In genomic region chr6:86215323-86215722, GRCh38 we compare ENCODE assay signal across 1 cellular context.
TF ChIP-seq lines count a peak whose summit lies in the region.

No MANE protein-coding gene starts in this region.

TF ChIP-seq in SK-N-SH, 30 proteins besides CTCF, POLR2A, EP300 and RAD21 (continued from another document):
- TF ChIP-seq, protein P1, sequence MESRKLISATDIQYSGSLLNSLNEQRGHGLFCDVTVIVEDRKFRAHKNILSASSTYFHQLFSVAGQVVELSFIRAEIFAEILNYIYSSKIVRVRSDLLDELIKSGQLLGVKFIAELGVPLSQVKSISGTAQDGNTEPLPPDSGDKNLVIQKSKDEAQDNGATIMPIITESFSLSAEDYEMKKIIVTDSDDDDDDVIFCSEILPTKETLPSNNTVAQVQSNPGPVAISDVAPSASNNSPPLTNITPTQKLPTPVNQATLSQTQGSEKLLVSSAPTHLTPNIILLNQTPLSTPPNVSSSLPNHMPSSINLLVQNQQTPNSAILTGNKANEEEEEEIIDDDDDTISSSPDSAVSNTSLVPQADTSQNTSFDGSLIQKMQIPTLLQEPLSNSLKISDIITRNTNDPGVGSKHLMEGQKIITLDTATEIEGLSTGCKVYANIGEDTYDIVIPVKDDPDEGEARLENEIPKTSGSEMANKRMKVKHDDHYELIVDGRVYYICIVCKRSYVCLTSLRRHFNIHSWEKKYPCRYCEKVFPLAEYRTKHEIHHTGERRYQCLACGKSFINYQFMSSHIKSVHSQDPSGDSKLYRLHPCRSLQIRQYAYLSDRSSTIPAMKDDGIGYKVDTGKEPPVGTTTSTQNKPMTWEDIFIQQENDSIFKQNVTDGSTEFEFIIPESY (IDR thresholded peaks at IDR 0.05; ENCODE audit: borderline replicate concordance, low read depth) = no peak
- TF ChIP-seq TCF12 (IDR thresholded peaks at IDR 0.05) (peak; percentile 64), YY1 (IDR thresholded peaks at IDR 0.05; ENCODE audit: low read depth) (no peak), NRF1 (IDR thresholded peaks at IDR 0.05; ENCODE audit: low read depth, low read length) (no peak), GATA2 (CRISPR knock-in tag; IDR thresholded peaks at IDR 0.05) (peak; percentile 97), RCOR1 (IDR thresholded peaks at IDR 0.05; ENCODE audit: low read length) (peak; percentile 96), TEAD4 (IDR thresholded peaks at IDR 0.05; ENCODE audit: borderline replicate concordance, insufficient read depth) (peak; percentile 64; the same call in 1 of the 2 replicates), FOXM1 (IDR thresholded peaks at IDR 0.05; ENCODE audit: low read depth) (no peak)
- TF ChIP-seq, protein P2, sequence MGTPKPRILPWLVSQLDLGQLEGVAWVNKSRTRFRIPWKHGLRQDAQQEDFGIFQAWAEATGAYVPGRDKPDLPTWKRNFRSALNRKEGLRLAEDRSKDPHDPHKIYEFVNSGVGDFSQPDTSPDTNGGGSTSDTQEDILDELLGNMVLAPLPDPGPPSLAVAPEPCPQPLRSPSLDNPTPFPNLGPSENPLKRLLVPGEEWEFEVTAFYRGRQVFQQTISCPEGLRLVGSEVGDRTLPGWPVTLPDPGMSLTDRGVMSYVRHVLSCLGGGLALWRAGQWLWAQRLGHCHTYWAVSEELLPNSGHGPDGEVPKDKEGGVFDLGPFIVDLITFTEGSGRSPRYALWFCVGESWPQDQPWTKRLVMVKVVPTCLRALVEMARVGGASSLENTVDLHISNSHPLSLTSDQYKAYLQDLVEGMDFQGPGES (IDR thresholded peaks at IDR 0.05; ENCODE audit: low read depth, low read length) = no peak
- TF ChIP-seq, protein P3, sequence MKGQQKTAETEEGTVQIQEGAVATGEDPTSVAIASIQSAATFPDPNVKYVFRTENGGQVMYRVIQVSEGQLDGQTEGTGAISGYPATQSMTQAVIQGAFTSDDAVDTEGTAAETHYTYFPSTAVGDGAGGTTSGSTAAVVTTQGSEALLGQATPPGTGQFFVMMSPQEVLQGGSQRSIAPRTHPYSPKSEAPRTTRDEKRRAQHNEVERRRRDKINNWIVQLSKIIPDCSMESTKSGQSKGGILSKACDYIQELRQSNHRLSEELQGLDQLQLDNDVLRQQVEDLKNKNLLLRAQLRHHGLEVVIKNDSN (IDR thresholded peaks at IDR 0.05; ENCODE audit: borderline replicate concordance, low read depth) = no peak
